Comparison of ENCODE assay signal across 23 cellular contexts in genomic region chr2:191569025-191569424, GRCh38.
DNase-seq lines count a peak whose midpoint lies in the region; ATAC-seq and TF ChIP-seq lines count a peak whose summit lies in the region.
"Had no signal": no experiment of that assay in that cellular context is flagged by ENCODE, and none has a peak within 500 bp of the region (broad histone marks: within the 10 kb centered on the region; RNA-seq: fewer than 3 reads in every experiment).

No MANE protein-coding gene starts in this region.

- H3K27me3 ChIP-seq in RWPE2 (ENCODE audit: insufficient read depth, poor library complexity, severe bottlenecking) (no peaks in the 10 kb centered on the region), esophagus muscularis mucosa (no peaks in the 10 kb centered on the region), gastroesophageal sphincter (no peaks in the 10 kb centered on the region)
- no peaks in the 10 kb centered on the region for H3K27me3 ChIP-seq in effector memory CD4-positive, alpha-beta T cell (replicated peaks; ENCODE audit: control insufficient read depth, insufficient read depth, low read length, poor library complexity, severe bottlenecking)
- H3K27me3 ChIP-seq: BE2C, stomach had no signal

- no peaks in the 10 kb centered on the region for H3K9me3 ChIP-seq in RWPE2 (ENCODE audit: severe bottlenecking)
- no peaks in the 10 kb centered on the region for H3K9me3 ChIP-seq in esophagus muscularis mucosa
- no peaks in the 10 kb centered on the region for H3K9me3 ChIP-seq in gastroesophageal sphincter
- no peaks in the 10 kb centered on the region for H3K9me3 ChIP-seq in effector memory CD4-positive, alpha-beta T cell (ENCODE audit: control insufficient read depth, low read length)
- H3K9me3 ChIP-seq: BE2C, stomach had no signal

- WGBS in esophagus muscularis mucosa = 100% methylated on average over 2 of the region's 2 CpGs
- 68 to 92% methylated on average over 2 of the region's 2 CpGs for WGBS in gastroesophageal sphincter (ENCODE audit: low coverage in 1 of 2), 2 donors

- ATAC-seq in RWPE2 (ENCODE audit: low read depth) = peak; percentile 30; the same call in 1 of the 3 replicates
- ATAC-seq in HG03439 (IDR thresholded peaks at IDR 0.05; ENCODE audit: unreplicated experiment) = no peak
- ATAC-seq in gastroesophageal sphincter = no peak
- ATAC-seq: activated CD8-positive, alpha-beta memory T cell treated with anti-CD3 and anti-CD28 coated beads, Interleukin-2, amount 10 ng/mL, durations not matched to agents 7 days and 5 days; activated T-helper 17 cell treated with anti-CD3 and anti-CD28 coated beads, Interleukin-2, amount 50 U/mL, for 72 hours had no signal

- H3K27ac ChIP-seq in RWPE2 (ENCODE audit: poor library complexity, severe bottlenecking) = no peak overlapping the region
- no peak overlapping the region for H3K27ac ChIP-seq in esophagus muscularis mucosa (replicated peaks in 1 of 4)
- no peak overlapping the region for H3K27ac ChIP-seq in gastroesophageal sphincter
- H3K27ac ChIP-seq in effector memory CD4-positive, alpha-beta T cell (ENCODE audit: insufficient read depth, low read length, poor library complexity, severe bottlenecking) = no peak overlapping the region
- H3K27ac ChIP-seq: coronary artery, skin epidermis, stomach had no signal

- peak; percentile 14 for DNase-seq in ELF-1 (ENCODE audit: low read depth, low spot score)
- DNase-seq in HEK293T (ENCODE audit: extremely low spot score) = peak; percentile 19
- DNase-seq in RWPE2 (ENCODE audit: low spot score) = no peak
- peak; percentile 72 for DNase-seq in esophagus muscularis mucosa (ENCODE audit: extremely low spot score)
- DNase-seq in DMS79 (lab: John Stamatoyannopoulos, UW) = no peak
- no peak for DNase-seq in effector memory CD4-positive, alpha-beta T cell
- DNase-seq: activated CD4-positive, alpha-beta T cell treated with anti-CD3 and anti-CD28 coated beads for 4 hours; activated CD8-positive, alpha-beta memory T cell treated with anti-CD3 and anti-CD28 coated beads, Interleukin-2, amount 10 ng/mL, durations not matched to agents 7 days and 5 days; BE2C; COR-L47; EL; erythroblast; midbrain; NCI-H2029; NCI-H510A; posterior cingulate gyrus; stimulated activated CD4-positive, alpha-beta T cell treated with anti-CD3 and anti-CD28 coated beads, Interleukin-2, amount 100 ng/mL, for 48 hours; stomach had no signal

- POLR2A ChIA-PET in HEK293T (lab: Yijun Ruan, JAX) = no interaction called here

- TF ChIP-seq EP300 in esophagus muscularis mucosa (IDR thresholded peaks at IDR 0.05) (no peak), gastroesophageal sphincter (IDR thresholded peaks at IDR 0.05) (no peak)

- CTCF ChIA-PET in HEK293T (lab: Yijun Ruan, JAX) = interaction anchor here (0.8 to 1.5 kb wide), 4 partner anchors 120 to 403 kb away, joined by 3 to 5 read pairs (median 4); no protein-coding TSS in a partner anchor

- H3K36me3 ChIP-seq in RWPE2 (ENCODE audit: low read depth) = no peaks in the 10 kb centered on the region
- no peaks in the 10 kb centered on the region for H3K36me3 ChIP-seq in esophagus muscularis mucosa
- no peaks in the 10 kb centered on the region for H3K36me3 ChIP-seq in gastroesophageal sphincter
- no peaks in the 10 kb centered on the region for H3K36me3 ChIP-seq in effector memory CD4-positive, alpha-beta T cell (ENCODE audit: control insufficient read depth, insufficient read depth, low read length)
- H3K36me3 ChIP-seq: BE2C, stomach had no signal

- TF ChIP-seq CTCF in RWPE2 (IDR thresholded peaks at IDR 0.05; ENCODE audit: poor library complexity, severe bottlenecking) = no peak
- TF ChIP-seq CTCF in esophagus muscularis mucosa (IDR thresholded peaks at IDR 0.05) = no peak
- TF ChIP-seq CTCF in gastroesophageal sphincter (IDR thresholded peaks at IDR 0.05) = no peak

- H3K4me3 ChIP-seq in RWPE2 (ENCODE audit: severe bottlenecking) = no peak overlapping the region
- no peak overlapping the region for H3K4me3 ChIP-seq in esophagus muscularis mucosa
- no peak overlapping the region for H3K4me3 ChIP-seq in gastroesophageal sphincter
- no peak overlapping the region for H3K4me3 ChIP-seq in effector memory CD4-positive, alpha-beta T cell (ENCODE audit: insufficient read depth, low read depth, low read length, poor library complexity, severe bottlenecking)
- H3K4me3 ChIP-seq: coronary artery, skin epidermis, stomach had no signal

- TF ChIP-seq POLR2A in esophagus muscularis mucosa (IDR thresholded peaks at IDR 0.05; ENCODE audit: low read depth) (no peak), gastroesophageal sphincter (IDR thresholded peaks at IDR 0.05) (no peak)

- intact Hi-C loops in esophagus muscularis mucosa (cut with DNase I) = no loop called here

- peaks cover 20% of the 10 kb centered on the region for H3K4me1 ChIP-seq in RWPE2 (ENCODE audit: insufficient read depth, poor library complexity, severe bottlenecking)
- peaks cover 0 to 7% (median 3%) of the 10 kb centered on the region in 4 donors for H3K4me1 ChIP-seq in esophagus muscularis mucosa
- no peaks in the 10 kb centered on the region for H3K4me1 ChIP-seq in gastroesophageal sphincter
- H3K4me1 ChIP-seq in effector memory CD4-positive, alpha-beta T cell (ENCODE audit: control insufficient read depth, insufficient read depth, low read length, poor library complexity, severe bottlenecking) = peaks cover 8% of the 10 kb centered on the region

TF ChIP-seq in HEK293T, 16 proteins besides CTCF, POLR2A, EP300 and RAD21:
- no peak for TF ChIP-seq ARNT (IDR thresholded peaks at IDR 0.05)
- TF ChIP-seq FOXM1 (IDR thresholded peaks at IDR 0.05; ENCODE audit: borderline replicate concordance) = no peak
- no peak for TF ChIP-seq SUZ12 (IDR thresholded peaks at IDR 0.05)
- TF ChIP-seq TARDBP (IDR thresholded peaks at IDR 0.05) = no peak
- TF ChIP-seq FOXK2 (IDR thresholded peaks at IDR 0.05) = no peak
- no peak for TF ChIP-seq BHLHE40 (IDR thresholded peaks at IDR 0.05; ENCODE audit: borderline replicate concordance)
- TF ChIP-seq HDGF (IDR thresholded peaks at IDR 0.05; ENCODE audit: borderline replicate concordance) = no peak
- no peak for TF ChIP-seq LEF1 (IDR thresholded peaks at IDR 0.05; ENCODE audit: borderline replicate concordance)
- no peak for TF ChIP-seq CTBP1 (IDR thresholded peaks at IDR 0.05; ENCODE audit: borderline replicate concordance)
- TF ChIP-seq FOXA1 (IDR thresholded peaks at IDR 0.05) = no peak

Comparison
In these comparisons a context has a peak if more than half of its experiments do, and no peak if none do; other contexts are left out.
1. DNase-seq: peak in ELF-1 (single experiment), HEK293T (single experiment) and esophagus muscularis mucosa (single experiment); none in RWPE2 (single experiment), DMS79 (single experiment) and effector memory CD4-positive, alpha-beta T cell (0 of 3).